In genomic region chr9:71791875-71792274, GRCh38 we compare ENCODE assay signal across 1 cellular context.
TF ChIP-seq lines count a peak whose summit lies in the region.

No MANE protein-coding gene starts in this region.

TF ChIP-seq in IMR-90, 13 proteins besides CTCF, POLR2A, EP300 and RAD21:
- no peak for TF ChIP-seq BHLHE40 (IDR thresholded peaks at IDR 0.05; ENCODE audit: low read depth, low read length)
- no peak for TF ChIP-seq MAZ (IDR thresholded peaks at IDR 0.05; ENCODE audit: borderline replicate concordance, low read depth, low read length)
- TF ChIP-seq RCOR1 (IDR thresholded peaks at IDR 0.05; ENCODE audit: insufficient replicate concordance, low read length), result no peak
- no peak for TF ChIP-seq USF2 (IDR thresholded peaks at IDR 0.05; ENCODE audit: low read depth, low read length)
- TF ChIP-seq CEBPB (IDR thresholded peaks at IDR 0.05; ENCODE audit: low read depth, low read length), result no peak
- TF ChIP-seq MAFK (IDR thresholded peaks at IDR 0.05; ENCODE audit: low read depth, low read length), result no peak
- TF ChIP-seq CHD1 (IDR thresholded peaks at IDR 0.05; ENCODE audit: low read depth, low read length), result no peak
- no peak for TF ChIP-seq FOS (IDR thresholded peaks at IDR 0.05; ENCODE audit: low read depth, low read length)
- TF ChIP-seq NFE2L2 (IDR thresholded peaks at IDR 0.05; ENCODE audit: low read depth, low read length), result no peak
- no peak for TF ChIP-seq RFX5 (IDR thresholded peaks at IDR 0.05; ENCODE audit: low read depth, low read length)
